17 cellular contexts compared by ENCODE assay signal in genomic region chr7:37826825-37827224, GRCh38.
DNase-seq lines count a peak whose midpoint lies in the region; ATAC-seq and TF ChIP-seq lines count a peak whose summit lies in the region.
"Had no signal": no experiment of that assay in that cellular context is flagged by ENCODE, and none has a peak within 500 bp of the region (broad histone marks: within the 10 kb centered on the region; RNA-seq: fewer than 3 reads in every experiment).

No MANE protein-coding gene starts in this region.

- H3K4me3 ChIP-seq in LNCaP clone FGC (ENCODE audit: low read depth, low read length), result no peak overlapping the region
- H3K4me3 ChIP-seq: adrenal gland, BLaER1, HAP-1, SJSA1 had no signal

- peaks cover 21% of the 10 kb centered on the region for H3K4me1 Mint-ChIP-seq in stimulated activated memory B cell treated with anti-CD40 and anti-IgM and Interleukin-4, amounts not matched to agents 10 μg/mL and 1 μg/mL and 100 μg/mL, for 72 hours

- no peaks in the 10 kb centered on the region for H3K9me3 Mint-ChIP-seq in stimulated activated memory B cell treated with anti-CD40 and anti-IgM and Interleukin-4, amounts not matched to agents 10 μg/mL and 1 μg/mL and 100 μg/mL, for 72 hours

- no peak for TF ChIP-seq CTCF in LNCaP clone FGC (IDR thresholded peaks at IDR 0.05; ENCODE audit: control insufficient read depth, extremely low read depth, insufficient read depth)

- no peaks in the 10 kb centered on the region for H3K27me3 Mint-ChIP-seq in stimulated activated memory B cell treated with anti-CD40 and anti-IgM and Interleukin-4, amounts not matched to agents 10 μg/mL and 1 μg/mL and 100 μg/mL, for 72 hours

- H3K27ac Mint-ChIP-seq in stimulated activated memory B cell treated with anti-CD40 and anti-IgM and Interleukin-4, amounts not matched to agents 10 μg/mL and 1 μg/mL and 100 μg/mL, for 72 hours, result no peak overlapping the region

- ATAC-seq in GM18517 (IDR thresholded peaks at IDR 0.05; ENCODE audit: unreplicated experiment) (peak; percentile 65), GM21447 (IDR thresholded peaks at IDR 0.05; ENCODE audit: unreplicated experiment) (peak; percentile 57), GM18498 (IDR thresholded peaks at IDR 0.05; ENCODE audit: unreplicated experiment) (no peak)
- ATAC-seq in stimulated activated memory B cell treated with anti-CD40 and anti-IgM and Interleukin-4, amounts not matched to agents 10 μg/mL and 1 μg/mL and 100 μg/mL, for 72 hours, result no peak

- peak overlapping the region; percentile 24 for H3K4me3 Mint-ChIP-seq in stimulated activated memory B cell treated with anti-CD40 and anti-IgM and Interleukin-4, amounts not matched to agents 10 μg/mL and 1 μg/mL and 100 μg/mL, for 72 hours

- H3K36me3 Mint-ChIP-seq in stimulated activated memory B cell treated with anti-CD40 and anti-IgM and Interleukin-4, amounts not matched to agents 10 μg/mL and 1 μg/mL and 100 μg/mL, for 72 hours, result peaks cover 4% of the 10 kb centered on the region

- peak; percentile 85 for DNase-seq in LNCaP clone FGC (ENCODE audit: low read depth)
- DNase-seq in stimulated activated CD4-positive, alpha-beta T cell treated with anti-CD3 and anti-CD28 coated beads, Interleukin-4, amount 100 ng/mL, for 1 hour, result no peak
- no peak for DNase-seq in AG08395 (ENCODE audit: low spot score)
- DNase-seq: activated CD4-positive, alpha-beta T cell treated with anti-CD3 and anti-CD28 coated beads, Interleukin-2, amount 50 U/mL, for 4 hours; adrenal gland; DMS53; NCI-H1694 treated with DMSO at 0.1 percent for 48 hours; NCI-H446; nucleus accumbens; stimulated activated naive CD4-positive, alpha-beta T cell had no signal

Comparison
In these comparisons a context has a peak if more than half of its experiments do, and no peak if none do; other contexts are left out.
1. ATAC-seq: peak in GM18517 (single experiment) and GM21447 (single experiment); none in stimulated activated memory B cell treated with anti-CD40 and anti-IgM and Interleukin-4, amounts not matched to agents 10 μg/mL and 1 μg/mL and 100 μg/mL, for 72 hours (single experiment) and GM18498 (single experiment).